ENCODE assay signal across 28 cellular contexts in the genomic region with DNA sequence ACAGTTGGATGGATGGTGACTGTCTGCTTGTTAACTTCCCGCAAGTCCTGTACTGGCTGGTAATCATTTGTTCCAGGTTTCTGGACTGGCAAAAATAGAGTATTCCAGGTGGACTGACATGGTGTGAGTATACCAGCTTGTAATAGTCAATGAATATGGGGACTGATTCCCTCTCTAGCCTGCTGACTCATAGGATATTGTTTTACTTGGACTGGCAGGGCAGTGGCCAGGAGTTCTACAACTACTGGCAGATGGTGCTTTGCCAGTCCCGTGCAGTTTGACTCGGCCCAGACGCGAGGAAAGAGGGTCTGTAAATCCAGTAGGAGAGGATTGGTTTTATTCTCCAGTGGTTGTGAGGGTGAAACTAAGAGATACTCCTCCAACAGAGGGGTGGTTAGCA.
DNase-seq lines count a peak whose midpoint lies in the region; ATAC-seq, FAIRE-seq and TF ChIP-seq lines count a peak whose summit lies in the region.
"Had no signal": no experiment of that assay in that cellular context is flagged by ENCODE, and none has a peak within 500 bp of the region (broad histone marks: within the 10 kb centered on the region; RNA-seq: fewer than 3 reads in every experiment).

No MANE protein-coding gene starts in this region.

- H3K4me3 ChIP-seq in mammary epithelial cell (replicated peaks in 1 of 3; ENCODE audit: insufficient read depth in 1 of 3, low read depth in 2 of 3, low read length in 3 of 3) (no peak overlapping the region), astrocyte (ENCODE audit: insufficient read depth, low read depth, low read length) (no peak overlapping the region), HepG2 (replicated peaks in 1 of 3; ENCODE audit: insufficient read depth in 1 of 3, low read depth in 2 of 3, low read length in 3 of 3) (no peak overlapping the region)
- H3K4me3 ChIP-seq: heart left ventricle, lung, neural progenitor cell, sigmoid colon, stomach, upper lobe of left lung had no signal

- CTCF ChIA-PET in MCF 10A (lab: Yijun Ruan, JAX), result interaction anchor here (0.7 kb wide), 1 partner anchor 829 kb away, joined by 3 read pairs; no protein-coding TSS in a partner anchor
- CTCF ChIA-PET in mammary epithelial cell (lab: Charles Lee; ENCODE audit: low non-redundant PET), result no interaction called here
- CTCF ChIA-PET in HepG2 (lab: Yijun Ruan, JAX; ENCODE audit: low intra/inter-chr PET ratio, low total read pairs), result no interaction called here

- 97% methylated on average over 5 of the region's 5 CpGs for WGBS in mammary epithelial cell (ENCODE audit: low coverage, missing lambda C conversion rate)
- 92% methylated on average over 5 of the region's 5 CpGs for WGBS in HepG2 (ENCODE audit: low lambda C conversion rate)

- no peak for TF ChIP-seq EP300 in HepG2 (IDR thresholded peaks at IDR 0.05; ENCODE audit: low read depth in 2 of 2, low read length in 2 of 2)
- TF ChIP-seq EP300 in HepG2 (CRISPR knock-in tag; IDR thresholded peaks at IDR 0.05; ENCODE audit: borderline replicate concordance), result no peak

- BruUV-seq in MCF 10A (replicated peaks; lab: Mats Ljungman, UMichigan), result no TSS peak
- BruUV-seq in mammary epithelial cell (replicated peaks; lab: Mats Ljungman, UMichigan), result no TSS peak
- BruUV-seq in HepG2 (replicated peaks; lab: Mats Ljungman, UMichigan), result no TSS peak

- in situ Hi-C loops in mammary epithelial cell (cut with MboI; ENCODE audit: low sequenced_read_pairs in 2 of 2) (loop anchor here in 1 of 2 donors (25.0 kb wide), 1 partner anchor 271 kb away; no protein-coding TSS in a partner anchor), HepG2 (cut with HindIII; ENCODE audit: extremely low pct_ligation_motif_present, low pct_unique_long_range_greater_than_20kb) (no loop called here)

- TF ChIP-seq RAD21 in HepG2 (CRISPR knock-in tag; IDR thresholded peaks at IDR 0.05), result no peak

- DNase-seq in MCF 10A (ENCODE audit: unreplicated experiment), result peak; percentile 24
- no peak for DNase-seq in mammary epithelial cell
- DNase-seq in astrocyte (ENCODE audit: low read depth), result peak; percentile 13
- DNase-seq in myocyte (ENCODE audit: low read depth), result peak; percentile 39
- no peak for DNase-seq in T-helper 2 cell
- no peak for DNase-seq in EL
- DNase-seq in HepG2 (ENCODE audit: low spot score), result no peak
- DNase-seq: activated CD4-positive, alpha-beta T cell treated with anti-CD3 and anti-CD28 coated beads, Interleukin-2, amount 50 U/mL, for 1 hour; activated naive CD4-positive, alpha-beta T cell treated with anti-CD3 and anti-CD28 coated beads, Interleukin-2, amount 50 U/mL, for 16 hours; BE2C; central memory CD4-positive, alpha-beta T cell; COR-L47; dermis blood vessel endothelial cell; heart left ventricle; kidney glomerular epithelial cell; NCI-H1694 treated with DMSO at 0.1 percent for 48 hours; NCI-H82; sigmoid colon; stomach; T-helper 9 cell; upper lobe of left lung had no signal

- no peak for FAIRE-seq in astrocyte (lab: Jason Lieb, UNC)
- no peak for FAIRE-seq in HepG2 (lab: Jason Lieb, UNC)
- FAIRE-seq: A204.1 had no signal

- H3K27ac ChIP-seq in mammary epithelial cell (ENCODE audit: insufficient read depth, low read depth, low read length) (no peak overlapping the region), astrocyte (ENCODE audit: low read depth, low read length) (no peak overlapping the region), HepG2 (ENCODE audit: extremely low read length, insufficient read depth, low read length) (no peak overlapping the region)
- H3K27ac ChIP-seq: heart left ventricle, neural progenitor cell, sigmoid colon, stomach, upper lobe of left lung had no signal

- H3K4me2 ChIP-seq in mammary epithelial cell (ENCODE audit: insufficient read depth, low read depth, low read length), result no peak overlapping the region
- H3K4me2 ChIP-seq in astrocyte (ENCODE audit: low read length), result no peak overlapping the region
- H3K4me2 ChIP-seq in HepG2 (ENCODE audit: low read depth, low read length), result no peak overlapping the region
- H3K4me2 ChIP-seq: neural progenitor cell had no signal

- no peaks in the 10 kb centered on the region for H3K4me1 ChIP-seq in mammary epithelial cell (ENCODE audit: insufficient read depth, low read length)
- H3K4me1 ChIP-seq in astrocyte (ENCODE audit: insufficient read depth, low read length), result peaks cover 9% of the 10 kb centered on the region
- H3K4me1 ChIP-seq in HepG2 (ENCODE audit: insufficient read depth, low read length), result no peaks in the 10 kb centered on the region
- H3K4me1 ChIP-seq: BE2C, neural progenitor cell, sigmoid colon, stomach, upper lobe of left lung had no signal

- H3K79me2 ChIP-seq in mammary epithelial cell (ENCODE audit: insufficient read depth, low read length) (no peaks in the 10 kb centered on the region), astrocyte (ENCODE audit: insufficient read depth, low read length) (no peaks in the 10 kb centered on the region), HepG2 (ENCODE audit: insufficient read depth, low read length) (no peaks in the 10 kb centered on the region)

- H3K36me3 Mint-ChIP-seq in MCF 10A (ENCODE audit: insufficient read depth, unreplicated experiment) (no peaks in the 10 kb centered on the region), astrocyte (ENCODE audit: low read depth, unreplicated experiment) (peaks cover 6% of the 10 kb centered on the region)
- H3K36me3 Mint-ChIP-seq: WTC11 had no signal

- H3K27ac Mint-ChIP-seq in MCF 10A (ENCODE audit: low read depth, unreplicated experiment), result no peak overlapping the region
- H3K27ac Mint-ChIP-seq in astrocyte (ENCODE audit: unreplicated experiment), result no peak overlapping the region
- H3K27ac Mint-ChIP-seq: activated T-helper 1 cell treated with anti-CD3 and anti-CD28 coated beads, Interleukin-12 subunit alpha, Interleukin-12 subunit beta, Interleukin-2, Interleukin-4 antibody, amounts not matched to agents 30 ng/mL and 10 ng/mL and 1 ng/mL, durations not matched to agents 14 hours and 24 hours and 36 hours; neural progenitor cell; WTC11 had no signal

- H2AFZ ChIP-seq in mammary epithelial cell (ENCODE audit: low read depth, low read length), result no peak overlapping the region
- no peak overlapping the region for H2AFZ ChIP-seq in astrocyte (ENCODE audit: low read depth, low read length)
- no peak overlapping the region for H2AFZ ChIP-seq in HepG2 (ENCODE audit: low read length)
- H2AFZ ChIP-seq: neural progenitor cell had no signal

- no peak for ATAC-seq in HG02798 (IDR thresholded peaks at IDR 0.05; ENCODE audit: poor library complexity, unreplicated experiment)
- no peak for ATAC-seq in HepG2
- ATAC-seq: heart left ventricle, Right ventricle myocardium inferior, WTC11 had no signal

- no peak for TF ChIP-seq POLR2A in HepG2 (IDR thresholded peaks at IDR 0.05; ENCODE audit: insufficient read depth in 1 of 2, low read depth in 2 of 2, low read length in 2 of 2)

- no peak for TF ChIP-seq CTCF in MCF 10A (IDR thresholded peaks at IDR 0.05; ENCODE audit: unreplicated experiment)
- TF ChIP-seq CTCF in mammary epithelial cell (conservative IDR thresholded peaks at IDR 0.05 in 1 of 2, IDR thresholded peaks at IDR 0.05 in 1 of 2; ENCODE audit: extremely low read depth in 1 of 2, insufficient read depth in 1 of 2, low read depth in 1 of 2, low read length in 2 of 2), result no peak
- TF ChIP-seq CTCF in astrocyte (IDR thresholded peaks at IDR 0.05; ENCODE audit: insufficient read depth, low read depth, low read length), result no peak
- no peak for TF ChIP-seq CTCF in HepG2 (CRISPR knock-in tag; IDR thresholded peaks at IDR 0.05)

- H3K9me3 Mint-ChIP-seq in MCF 10A (ENCODE audit: unreplicated experiment) (no peaks in the 10 kb centered on the region), astrocyte (ENCODE audit: unreplicated experiment) (no peaks in the 10 kb centered on the region)
- H3K9me3 Mint-ChIP-seq: activated T-helper 1 cell treated with anti-CD3 and anti-CD28 coated beads, Interleukin-12 subunit alpha, Interleukin-12 subunit beta, Interleukin-2, Interleukin-4 antibody, amounts not matched to agents 30 ng/mL and 10 ng/mL and 1 ng/mL, durations not matched to agents 14 hours and 24 hours and 36 hours; neural progenitor cell; WTC11 had no signal

- H3K27me3 Mint-ChIP-seq in MCF 10A (ENCODE audit: insufficient read depth, unreplicated experiment), result no peaks in the 10 kb centered on the region
- no peaks in the 10 kb centered on the region for H3K27me3 Mint-ChIP-seq in astrocyte (ENCODE audit: low read depth, unreplicated experiment)

- no peak overlapping the region for H3K9ac ChIP-seq in mammary epithelial cell (ENCODE audit: insufficient read depth, low read length)
- no peak overlapping the region for H3K9ac ChIP-seq in astrocyte (ENCODE audit: low read length)
- no peak overlapping the region for H3K9ac ChIP-seq in HepG2 (ENCODE audit: insufficient read depth, low read depth, low read length)
- H3K9ac ChIP-seq: neural progenitor cell had no signal

- H3K9me3 ChIP-seq in mammary epithelial cell (replicated peaks; ENCODE audit: insufficient read depth, low read length) (no peaks in the 10 kb centered on the region), astrocyte (ENCODE audit: insufficient read depth, low read depth, low read length) (no peaks in the 10 kb centered on the region), HepG2 (ENCODE audit: low read length) (no peaks in the 10 kb centered on the region)
- H3K9me3 ChIP-seq: BE2C, heart left ventricle, sigmoid colon, stomach, upper lobe of left lung had no signal

- H4K20me1 ChIP-seq in mammary epithelial cell (ENCODE audit: insufficient read depth, low read length) (no peaks in the 10 kb centered on the region), astrocyte (ENCODE audit: insufficient read depth, low read length) (no peaks in the 10 kb centered on the region), HepG2 (ENCODE audit: insufficient read depth, low read length) (no peaks in the 10 kb centered on the region)

- dilution Hi-C loops in mammary epithelial cell (cut with HindIII; ENCODE audit: low sequenced_read_pairs), result no loop called here

- peaks cover 5% of the 10 kb centered on the region for H3K4me1 Mint-ChIP-seq in MCF 10A (ENCODE audit: insufficient read depth, unreplicated experiment)
- peaks cover 18% of the 10 kb centered on the region for H3K4me1 Mint-ChIP-seq in astrocyte (ENCODE audit: low read depth, unreplicated experiment)

- POLR2A ChIA-PET in MCF 10A (lab: Yijun Ruan, JAX), result interaction anchor here (0.9 kb wide), 1 partner anchor 279 kb away, joined by 4 read pairs; no protein-coding TSS in a partner anchor
- POLR2A ChIA-PET in HepG2 (lab: Yijun Ruan, JAX), result no interaction called here

- intact Hi-C loops in MCF 10A (cut with micrococcal nuclease) (no loop called here), mammary epithelial cell (cut with micrococcal nuclease) (no loop called here), HepG2 (cut with micrococcal nuclease; ENCODE audit: unreplicated experiment) (no loop called here)

- no peaks in the 10 kb centered on the region for H3K36me3 ChIP-seq in mammary epithelial cell (ENCODE audit: insufficient read depth, low read length)
- H3K36me3 ChIP-seq in astrocyte (ENCODE audit: insufficient read depth, low read length), result no peaks in the 10 kb centered on the region
- no peaks in the 10 kb centered on the region for H3K36me3 ChIP-seq in HepG2 (replicated peaks in 1 of 2; ENCODE audit: control insufficient read depth in 1 of 2, insufficient read depth in 2 of 2, low read length in 2 of 2)
- H3K36me3 ChIP-seq: BE2C, neural progenitor cell, sigmoid colon, stomach, upper lobe of left lung had no signal

- H3K27me3 ChIP-seq in mammary epithelial cell (ENCODE audit: insufficient read depth, low read length), result no peaks in the 10 kb centered on the region
- H3K27me3 ChIP-seq in astrocyte (ENCODE audit: insufficient read depth, low read length), result no peaks in the 10 kb centered on the region
- H3K27me3 ChIP-seq in HepG2 (ENCODE audit: control insufficient read depth in 1 of 2, insufficient read depth in 2 of 2, low read length in 2 of 2), result no peaks in the 10 kb centered on the region
- H3K27me3 ChIP-seq: BE2C, heart left ventricle, neural progenitor cell, sigmoid colon, stomach, upper lobe of left lung had no signal

- H3K4me3 Mint-ChIP-seq in MCF 10A (ENCODE audit: unreplicated experiment) (no peak overlapping the region), astrocyte (ENCODE audit: unreplicated experiment) (no peak overlapping the region)
- H3K4me3 Mint-ChIP-seq: activated T-helper 1 cell treated with anti-CD3 and anti-CD28 coated beads, Interleukin-12 subunit alpha, Interleukin-12 subunit beta, Interleukin-2, Interleukin-4 antibody, amounts not matched to agents 30 ng/mL and 10 ng/mL and 1 ng/mL, durations not matched to agents 14 hours and 24 hours and 36 hours; neural progenitor cell; WTC11 had no signal

Comparison
In these comparisons a context has a peak if more than half of its experiments do, and no peak if none do; other contexts are left out.
1. DNase-seq: peak in MCF 10A (single experiment), astrocyte (single experiment) and myocyte (single experiment); none in mammary epithelial cell (single experiment), T-helper 2 cell (0 of 5), EL (single experiment) and HepG2 (single experiment).